ENCODE assay signal across 19 cellular contexts in genomic region chr1:168509204-168509603, GRCh38. TPM values are rescaled to one million over a fixed set of nuclear protein-coding genes. Genes with fewer than 3 reads are reported as not detected.
"Had no signal": no experiment of that assay in that cellular context is flagged by ENCODE, and none has a peak within 500 bp of the region (broad histone marks: within the 10 kb centered on the region; RNA-seq: fewer than 3 reads in every experiment).

No MANE protein-coding gene starts in this region.

- DNase-seq: activated B cell treated with CpG ODN at 0.5 μM for 24 hours; activated CD4-positive, alpha-beta T cell treated with anti-CD3 and anti-CD28 coated beads, Interleukin-2, amount 10 ng/mL, durations not matched to agents 7 days and 5 days; activated naive CD4-positive, alpha-beta T cell treated with Interleukin-2 at 50 U/mL for 16 hours; central memory CD4-positive, alpha-beta T cell; cortex of kidney; effector memory CD4-positive, alpha-beta T cell; hippocampal formation; kidney glomerular epithelial cell; nephron progenitor cell; spleen; stimulated activated CD4-positive, alpha-beta T cell treated with anti-CD3 and anti-CD28 coated beads, Interleukin-1b, Interleukin-23, amount 100 ng/mL, for 48 hours; stimulated activated naive CD4-positive, alpha-beta T cell treated with Interleukin-2 at 50 U/mL for 16 hours; testis had no signal

- ATAC-seq: sciatic nerve had no signal

- H3K27me3 Mint-ChIP-seq: activated CD4-positive, alpha-beta T cell treated with anti-CD3 and anti-CD28 coated beads, Interleukin-2, amount 10 ng/mL, durations not matched to agents 7 days and 5 days had no signal

- H3K9me3 Mint-ChIP-seq: activated B cell treated with CpG ODN at 0.5 μM for 24 hours, nephron progenitor cell had no signal

- H3K4me1 Mint-ChIP-seq: activated B cell treated with CpG ODN at 0.5 μM for 24 hours had no signal

- H3K4me3 Mint-ChIP-seq: activated B cell treated with CpG ODN at 0.5 μM for 24 hours; activated CD4-positive, alpha-beta T cell treated with anti-CD3 and anti-CD28 coated beads, Interleukin-2, amount 10 ng/mL, durations not matched to agents 7 days and 5 days; nephron progenitor cell had no signal

- H3K27ac Mint-ChIP-seq: activated B cell treated with CpG ODN at 0.5 μM for 24 hours; activated CD4-positive, alpha-beta T cell treated with anti-CD3 and anti-CD28 coated beads, Interleukin-2, amount 10 ng/mL, durations not matched to agents 7 days and 5 days; nephron progenitor cell had no signal

RNA-seq across cellular contexts. Expression of gene XCL2, which starts 34.6 kb away (rescaled TPM):
- total RNA-seq: activated B cell treated with CpG ODN at 0.5 μM for 24 hours; activated CD4-positive, alpha-beta T cell treated with anti-CD3 and anti-CD28 coated beads, Interleukin-2, amount 10 ng/mL, durations not matched to agents 7 days and 5 days; epithelial cell of proximal tubule; lung microvascular endothelial cell; pulmonary artery endothelial cell; sciatic nerve; SK-MEL-5; testis; urinary bladder had no signal
